ENCODE assay signal across 17 cellular contexts in the genomic region with DNA sequence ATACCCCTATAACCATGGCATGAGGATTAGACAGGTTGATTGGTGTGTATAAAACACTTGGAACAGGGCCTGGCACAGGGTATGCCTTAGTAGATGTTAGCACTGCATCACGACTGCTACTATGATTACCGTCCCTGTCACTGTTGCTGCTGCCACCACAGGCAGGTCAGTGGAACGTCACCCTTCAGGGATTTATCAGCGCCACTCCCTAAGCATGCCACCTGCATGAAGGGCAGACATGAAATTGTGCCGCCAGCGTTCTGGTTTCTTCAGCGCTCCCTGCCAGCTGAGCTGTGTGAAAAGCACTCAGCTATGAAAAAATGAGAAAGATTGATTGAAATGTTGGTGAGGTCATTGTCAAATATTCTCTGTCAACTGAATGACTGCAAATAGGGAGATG.
DNase-seq lines count a peak whose midpoint lies in the region; FAIRE-seq and TF ChIP-seq lines count a peak whose summit lies in the region.
"Had no signal": no experiment of that assay in that cellular context is flagged by ENCODE, and none has a peak within 500 bp of the region (broad histone marks: within the 10 kb centered on the region; RNA-seq: fewer than 3 reads in every experiment).

No MANE protein-coding gene starts in this region.

- H4K20me1 ChIP-seq in OCI-LY3 (ENCODE audit: insufficient read depth, low read length) (no peaks in the 10 kb centered on the region), osteoblast (ENCODE audit: insufficient read depth, low read length) (no peaks in the 10 kb centered on the region)

- H3K27ac ChIP-seq in OCI-LY3 (ENCODE audit: low read length) (no peak overlapping the region), osteoblast (ENCODE audit: low read depth, low read length) (no peak overlapping the region), coronary artery (no peak overlapping the region), caudate nucleus (ENCODE audit: low read depth, low read length) (no peak overlapping the region)
- H3K27ac ChIP-seq: left lung, pancreas had no signal

- no peaks in the 10 kb centered on the region for H3K36me3 ChIP-seq in OCI-LY3 (replicated peaks; ENCODE audit: low read depth, low read length)
- H3K36me3 ChIP-seq in osteoblast (ENCODE audit: insufficient read depth, low read length) = no peaks in the 10 kb centered on the region
- H3K36me3 ChIP-seq: left lung, pancreas had no signal

- H3K4me2 ChIP-seq in OCI-LY3 (ENCODE audit: low read length) (no peak overlapping the region), osteoblast (ENCODE audit: insufficient read depth, low read length) (no peak overlapping the region)

- DNase-seq in DMS53 (lab: John Stamatoyannopoulos, UW) (peak; percentile 45), DMS53 treated with DMSO at 0.1 percent for 48 hours (lab: John Stamatoyannopoulos, UW; ENCODE audit: unreplicated experiment) (no peak), HTR-8/SVneo (ENCODE audit: insufficient read length, low spot score) (no peak), osteoblast (ENCODE audit: insufficient read length, low spot score, missing footprints) (peak; percentile 19), coronary artery (ENCODE audit: low spot score) (no peak), caudate nucleus (lab: John Stamatoyannopoulos, UW) (no peak), inferior parietal cortex (ENCODE audit: extremely low spot score) (no peak)
- DNase-seq: 8988T; activated CD4-positive, alpha-beta T cell treated with anti-CD3 and anti-CD28 coated beads, Interleukin-2, amount 50 U/mL, for 1 hour; activated naive CD4-positive, alpha-beta T cell treated with anti-CD3 and anti-CD28 coated beads, Interleukin-2, amount 10 ng/mL, durations not matched to agents 7 days and 5 days; EL; HFFc6; left lung; NCI-H2107; pancreas had no signal

- no peaks in the 10 kb centered on the region for H3K9me3 ChIP-seq in OCI-LY3 (ENCODE audit: insufficient read depth, low read length)
- no peaks in the 10 kb centered on the region for H3K9me3 ChIP-seq in osteoblast (ENCODE audit: low read depth, low read length)
- H3K9me3 ChIP-seq: pancreas had no signal

- peak; percentile 44 for FAIRE-seq in HTR-8/SVneo (lab: Jason Lieb, UNC)
- FAIRE-seq: GM19239, pancreas had no signal

- H3K27me3 ChIP-seq in OCI-LY3 (ENCODE audit: low read depth, low read length) (no peaks in the 10 kb centered on the region), osteoblast (ENCODE audit: insufficient read depth, low read length) (no peaks in the 10 kb centered on the region)
- H3K27me3 ChIP-seq: pancreas had no signal

- no peak overlapping the region for H3K9ac ChIP-seq in OCI-LY3 (ENCODE audit: low read length)

- no peaks in the 10 kb centered on the region for H3K79me2 ChIP-seq in OCI-LY3 (ENCODE audit: low read length)
- H3K79me2 ChIP-seq in osteoblast (ENCODE audit: insufficient read depth, low read length) = no peaks in the 10 kb centered on the region

- H2AFZ ChIP-seq in OCI-LY3 (ENCODE audit: low read depth, low read length) (no peak overlapping the region), osteoblast (ENCODE audit: low read length) (no peak overlapping the region)

- H3K4me1 ChIP-seq in OCI-LY3 (ENCODE audit: low read length) (no peaks in the 10 kb centered on the region; the same call in 1 of the 2 replicates), osteoblast (ENCODE audit: insufficient read depth, low read length) (no peaks in the 10 kb centered on the region)
- H3K4me1 ChIP-seq: left lung, pancreas had no signal

- H3K4me3 ChIP-seq in OCI-LY3 (ENCODE audit: low read length) (no peak overlapping the region), osteoblast (ENCODE audit: insufficient read depth, low read length) (no peak overlapping the region), coronary artery (no peak overlapping the region)
- H3K4me3 ChIP-seq: left lung, pancreas had no signal

- TF ChIP-seq CTCF in OCI-LY3 (IDR thresholded peaks at IDR 0.05; ENCODE audit: low read depth, low read length) = peak; percentile 45
- no peak for TF ChIP-seq CTCF in osteoblast (IDR thresholded peaks at IDR 0.05; ENCODE audit: extremely low read depth, low read depth, low read length)
- no peak for TF ChIP-seq CTCF in coronary artery (IDR thresholded peaks at IDR 0.05)

Comparison
In these comparisons a context has a peak if more than half of its experiments do, and no peak if none do; other contexts are left out.
1. DNase-seq: peak in DMS53 (single experiment) and osteoblast (single experiment); none in DMS53 treated with DMSO at 0.1 percent for 48 hours (single experiment), HTR-8/SVneo (single experiment), coronary artery (single experiment), caudate nucleus (0 of 61) and inferior parietal cortex (single experiment).